1 cellular context compared by ENCODE assay signal in genomic region chr7:87934699-87935372, GRCh38.
TF ChIP-seq lines count a peak whose summit lies in the region.

No MANE protein-coding gene starts in this region.

TF ChIP-seq in H1, 55 proteins besides CTCF, POLR2A, EP300 and RAD21:
- TF ChIP-seq MAX (IDR thresholded peaks at IDR 0.05) (peak; percentile 95), CHD1 (IDR thresholded peaks at IDR 0.05; ENCODE audit: low read depth, low read length) (peak; percentile 52; the same call in 1 of the 2 replicates), ATF2 (IDR thresholded peaks at IDR 0.05; ENCODE audit: low read length) (no peak), ASH2L (IDR thresholded peaks at IDR 0.05; ENCODE audit: low read length) (peak; percentile 15), BCL11A (IDR thresholded peaks at IDR 0.05; ENCODE audit: low read depth in 2 of 2, low read length in 2 of 2) (no peak), E2F6 (IDR thresholded peaks at IDR 0.05) (peak; percentile 95), HDAC2 (IDR thresholded peaks at IDR 0.05; ENCODE audit: borderline replicate concordance in 1 of 2, low read depth in 2 of 2, low read length in 2 of 2) (no peak), EZH2 (IDR thresholded peaks at IDR 0.05; ENCODE audit: low read depth, low read length, severe bottlenecking) (peak; percentile 42), KDM4A (IDR thresholded peaks at IDR 0.05; ENCODE audit: low read depth, low read length, severe bottlenecking) (peak; percentile 74), CREB1 (IDR thresholded peaks at IDR 0.05) (no peak), JUND (IDR thresholded peaks at IDR 0.05; ENCODE audit: low read length) (0 out of 2 replicates have a peak, but pooled peaks have one; percentile 50), JUN (IDR thresholded peaks at IDR 0.05; ENCODE audit: low read depth, low read length) (no peak)
TF ChIP-seq in H1: peak in this region for 7.
